ENCODE assay signal across 8 cellular contexts in genomic region chr22:40487663-40488249, GRCh38.
DNase-seq lines count a peak whose midpoint lies in the region; ATAC-seq and TF ChIP-seq lines count a peak whose summit lies in the region.

No MANE protein-coding gene starts in this region.

- H3K4me3 Mint-ChIP-seq in activated CD4-positive, alpha-beta T cell treated with anti-CD3 and anti-CD28 coated beads, Interleukin-2, amount 10 ng/mL, durations not matched to agents 24 days and 14 days: no peak overlapping the region
- H3K4me3 Mint-ChIP-seq in activated naive CD8-positive, alpha-beta T cell treated with anti-CD3 and anti-CD28 coated beads, Interleukin-2, amount 50 U/mL, for 24 hours: no peak overlapping the region

- ATAC-seq in activated naive CD8-positive, alpha-beta T cell treated with anti-CD3 and anti-CD28 coated beads, Interleukin-2, amount 50 U/mL, for 24 hours: peak; percentile 62
- ATAC-seq in GM18517 (IDR thresholded peaks at IDR 0.05; ENCODE audit: unreplicated experiment) (no peak), HG02885 (IDR thresholded peaks at IDR 0.05; ENCODE audit: poor library complexity, unreplicated experiment) (no peak)

- no peaks in the 10 kb centered on the region for H3K9me3 Mint-ChIP-seq in activated CD4-positive, alpha-beta T cell treated with anti-CD3 and anti-CD28 coated beads, Interleukin-2, amount 10 ng/mL, durations not matched to agents 24 days and 14 days
- H3K9me3 Mint-ChIP-seq in activated naive CD8-positive, alpha-beta T cell treated with anti-CD3 and anti-CD28 coated beads, Interleukin-2, amount 50 U/mL, for 24 hours: no peaks in the 10 kb centered on the region

- DNase-seq in activated CD4-positive, alpha-beta T cell treated with anti-CD3 and anti-CD28 coated beads, Interleukin-2, amount 10 ng/mL, durations not matched to agents 24 days and 14 days: peak; percentile 65
- no peak for DNase-seq in activated CD4-positive, alpha-beta T cell treated with anti-CD3 and anti-CD28 coated beads, Interleukin-2, amount 50 U/mL, for 1 hour
- no peak for DNase-seq in activated naive CD8-positive, alpha-beta T cell treated with anti-CD3 and anti-CD28 coated beads, Interleukin-2, amount 50 U/mL, for 24 hours
- DNase-seq in kidney glomerular epithelial cell (lab: John Stamatoyannopoulos, UW) (peak; percentile 51), T-helper 9 cell (no peak)

- H3K27me3 Mint-ChIP-seq in activated CD4-positive, alpha-beta T cell treated with anti-CD3 and anti-CD28 coated beads, Interleukin-2, amount 10 ng/mL, durations not matched to agents 24 days and 14 days: no peaks in the 10 kb centered on the region
- no peaks in the 10 kb centered on the region for H3K27me3 Mint-ChIP-seq in activated naive CD8-positive, alpha-beta T cell treated with anti-CD3 and anti-CD28 coated beads, Interleukin-2, amount 50 U/mL, for 24 hours

- H3K27ac Mint-ChIP-seq in activated CD4-positive, alpha-beta T cell treated with anti-CD3 and anti-CD28 coated beads, Interleukin-2, amount 10 ng/mL, durations not matched to agents 24 days and 14 days: no peak overlapping the region
- no peak overlapping the region for H3K27ac Mint-ChIP-seq in activated naive CD8-positive, alpha-beta T cell treated with anti-CD3 and anti-CD28 coated beads, Interleukin-2, amount 50 U/mL, for 24 hours

- TF ChIP-seq CTCF in LNCAP (IDR thresholded peaks at IDR 0.05): peak; percentile 86

- peaks cover 23% of the 10 kb centered on the region for H3K4me1 Mint-ChIP-seq in activated CD4-positive, alpha-beta T cell treated with anti-CD3 and anti-CD28 coated beads, Interleukin-2, amount 10 ng/mL, durations not matched to agents 24 days and 14 days
- H3K4me1 Mint-ChIP-seq in activated naive CD8-positive, alpha-beta T cell treated with anti-CD3 and anti-CD28 coated beads, Interleukin-2, amount 50 U/mL, for 24 hours: peaks cover 38% of the 10 kb centered on the region

- intact Hi-C loops in activated CD4-positive, alpha-beta T cell treated with anti-CD3 and anti-CD28 coated beads, Interleukin-2, amount 10 ng/mL, durations not matched to agents 24 days and 14 days (cut with micrococcal nuclease): loop anchor here (1.0 kb wide), 1 partner anchor 50 kb away; no protein-coding TSS in a partner anchor

- H3K36me3 Mint-ChIP-seq in activated CD4-positive, alpha-beta T cell treated with anti-CD3 and anti-CD28 coated beads, Interleukin-2, amount 10 ng/mL, durations not matched to agents 24 days and 14 days (ENCODE audit: low read depth): peaks cover 1% of the 10 kb centered on the region
- no peaks in the 10 kb centered on the region for H3K36me3 Mint-ChIP-seq in activated naive CD8-positive, alpha-beta T cell treated with anti-CD3 and anti-CD28 coated beads, Interleukin-2, amount 50 U/mL, for 24 hours (ENCODE audit: low read depth)

Comparison
In these comparisons a context has a peak if more than half of its experiments do, and no peak if none do; other contexts are left out.
1. DNase-seq: peak in activated CD4-positive, alpha-beta T cell treated with anti-CD3 and anti-CD28 coated beads, Interleukin-2, amount 10 ng/mL, durations not matched to agents 24 days and 14 days (single experiment) and kidney glomerular epithelial cell (single experiment); none in activated CD4-positive, alpha-beta T cell treated with anti-CD3 and anti-CD28 coated beads, Interleukin-2, amount 50 U/mL, for 1 hour (single experiment), activated naive CD8-positive, alpha-beta T cell treated with anti-CD3 and anti-CD28 coated beads, Interleukin-2, amount 50 U/mL, for 24 hours (single experiment) and T-helper 9 cell (single experiment).